Comparison of ENCODE assay signal across 18 cellular contexts in the genomic region with DNA sequence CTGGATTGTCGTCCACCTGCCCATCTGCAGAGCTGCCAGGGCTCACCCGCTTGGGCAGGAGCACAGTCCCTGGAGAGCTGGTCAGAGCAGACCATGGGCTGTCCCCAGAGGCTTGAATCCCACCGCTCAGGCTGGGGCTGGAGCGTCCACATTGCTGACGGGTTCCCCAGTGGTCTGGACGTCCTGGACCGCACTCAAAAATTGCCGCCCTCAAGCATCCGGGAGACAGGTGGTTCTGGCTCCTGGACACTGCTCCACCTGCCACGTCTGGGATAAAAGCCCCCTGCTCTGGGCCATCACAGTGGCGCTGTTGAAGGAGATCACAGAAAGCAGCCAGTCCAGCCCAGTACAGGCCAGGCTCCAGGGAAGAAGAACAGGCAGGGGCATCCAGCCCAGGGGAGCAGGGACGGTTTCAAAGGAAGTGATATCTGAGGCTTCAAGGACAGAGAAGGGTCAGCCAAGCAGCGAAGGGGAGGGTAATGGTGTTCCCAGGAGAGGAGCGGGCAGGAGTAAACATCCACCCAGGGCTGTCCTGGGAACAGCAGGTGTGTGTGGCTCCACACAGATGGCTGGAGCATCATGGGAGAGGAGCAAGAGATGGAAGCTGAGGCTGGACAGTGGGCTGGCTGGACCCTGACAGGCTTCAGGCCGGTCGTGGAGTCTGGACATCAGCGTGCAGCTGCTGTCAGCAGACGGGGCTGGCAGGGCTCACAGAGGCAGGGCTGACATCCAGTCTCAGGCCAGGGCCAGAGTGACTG. TPM values are rescaled to one million over a fixed set of nuclear protein-coding genes. Genes with fewer than 3 reads are reported as not detected.
DNase-seq lines count a peak whose midpoint lies in the region; ATAC-seq, FAIRE-seq and TF ChIP-seq lines count a peak whose summit lies in the region.
"Had no signal": no experiment of that assay in that cellular context is flagged by ENCODE, and none has a peak within 500 bp of the region (broad histone marks: within the 10 kb centered on the region; RNA-seq: fewer than 3 reads in every experiment).

No MANE protein-coding gene starts in this region.

- peaks cover 35 to 40% of the 10 kb centered on the region in 2 donors for H3K4me1 Mint-ChIP-seq in natural killer cell treated with Interleukin-12 subunit alpha and Interleukin-12 subunit beta and Interleukin-15 and Interleukin-18, amount 100 ng/mL, for 72 hours (ENCODE audit: low read depth in 2 of 2)
- peaks cover 43 to 47% of the 10 kb centered on the region in 2 donors for H3K4me1 Mint-ChIP-seq in natural killer cell
- H3K4me1 Mint-ChIP-seq: activated B cell treated with CpG ODN at 0.5 μM for 24 hours had no signal

- H3K36me3 ChIP-seq in H1 (ENCODE audit: control insufficient read depth in 2 of 4, insufficient read depth in 4 of 4, low read length in 3 of 4) (no peaks in the 10 kb centered on the region), liver (ENCODE audit: control insufficient read depth in 4 of 4, insufficient read depth in 3 of 4, low read depth in 1 of 4, low read length in 3 of 4) (no peaks in the 10 kb centered on the region), spleen (no peaks in the 10 kb centered on the region)

- H2BK20ac ChIP-seq in H1 (ENCODE audit: low read length) = no peak overlapping the region

- FAIRE-seq in H1 (lab: Jason Lieb, UNC) = no peak
- FAIRE-seq: endometrium had no signal

- H3K18ac ChIP-seq in H1 (ENCODE audit: extremely low read depth, low read length) = no peak overlapping the region

- no peak overlapping the region for H3K56ac ChIP-seq in H1 (replicated peaks; ENCODE audit: insufficient read length, low read depth, low read length)

- H2BK15ac ChIP-seq in H1 (ENCODE audit: low read length) = no peak overlapping the region

- H2BK12ac ChIP-seq in H1 (ENCODE audit: low read depth, low read length) = no peak overlapping the region

- POLR2A ChIA-PET in H1 (lab: Charles Lee; ENCODE audit: partially characterized antibody) = interaction anchor here (0.9 kb wide), 1 partner anchor 20 kb away, joined by 3 read pairs; no protein-coding TSS in a partner anchor

- H3K4me3 Mint-ChIP-seq in natural killer cell treated with Interleukin-12 subunit alpha and Interleukin-12 subunit beta and Interleukin-15 and Interleukin-18, amount 100 ng/mL, for 72 hours = no peak overlapping the region
- H3K4me3 Mint-ChIP-seq in natural killer cell = no peak overlapping the region
- H3K4me3 Mint-ChIP-seq: activated B cell treated with CpG ODN at 0.5 μM for 24 hours had no signal

- H3K9me3 Mint-ChIP-seq in natural killer cell treated with Interleukin-12 subunit alpha and Interleukin-12 subunit beta and Interleukin-15 and Interleukin-18, amount 100 ng/mL, for 72 hours = no peaks in the 10 kb centered on the region
- H3K9me3 Mint-ChIP-seq in natural killer cell = no peaks in the 10 kb centered on the region
- H3K9me3 Mint-ChIP-seq: activated B cell treated with CpG ODN at 0.5 μM for 24 hours had no signal

- no peak for DNase-seq in natural killer cell treated with Interleukin-12 subunit alpha and Interleukin-12 subunit beta and Interleukin-15 and Interleukin-18, amount 100 ng/mL, for 72 hours (ENCODE audit: low spot score)
- DNase-seq in natural killer cell (no peak), H1 (ENCODE audit: low read depth in 1 of 2, low spot score in 2 of 2) (no peak), NCI-H146 treated with DMSO at 0.1 percent for 48 hours (lab: John Stamatoyannopoulos, UW; ENCODE audit: unreplicated experiment) (no peak), spleen (no peak)
- DNase-seq: activated B cell treated with CpG ODN at 0.5 μM for 24 hours; activated gamma-delta T cell; Karpas-422; NCI-H1105; NCI-H226; RPMI8226; stimulated activated naive CD4-positive, alpha-beta T cell treated with Interleukin-2 at 50 U/mL for 16 hours had no signal

- no peak overlapping the region for H2BK120ac ChIP-seq in H1 (replicated peaks; ENCODE audit: low read depth, low read length)

- no peak overlapping the region for H3K4ac ChIP-seq in H1 (replicated peaks; ENCODE audit: insufficient read length, low read depth, low read length)

- no peaks in the 10 kb centered on the region for H3K79me2 ChIP-seq in H1 (ENCODE audit: control insufficient read depth in 1 of 2, insufficient read depth in 2 of 2, low read length in 2 of 2)

- no peak overlapping the region for H3K23ac ChIP-seq in H1 (ENCODE audit: insufficient read length)

- no peak overlapping the region for H2BK5ac ChIP-seq in H1 (ENCODE audit: low read depth, low read length)

- peaks cover 0 to 2% (median 0%) of the 10 kb centered on the region in 4 experiments; a peak in 1 of 7 replicates for H3K27me3 ChIP-seq in H1 (replicated peaks in 1 of 4; ENCODE audit: control insufficient read depth in 3 of 4, extremely low read depth in 1 of 4, insufficient read depth in 3 of 4, low read length in 3 of 4)
- no peaks in the 10 kb centered on the region for H3K27me3 ChIP-seq in liver (ENCODE audit: control insufficient read depth in 4 of 4, insufficient read depth in 4 of 4, low read length in 3 of 4)
- H3K27me3 ChIP-seq in spleen (replicated peaks in 1 of 7) = peaks cover 0 to 33% (median 0%) of the 10 kb centered on the region in 7 donors

- peak overlapping the region; percentile 19 to 42 for H3K27ac Mint-ChIP-seq in natural killer cell treated with Interleukin-12 subunit alpha and Interleukin-12 subunit beta and Interleukin-15 and Interleukin-18, amount 100 ng/mL, for 72 hours
- H3K27ac Mint-ChIP-seq in natural killer cell = no peak overlapping the region
- H3K27ac Mint-ChIP-seq: activated B cell treated with CpG ODN at 0.5 μM for 24 hours had no signal

- no peak overlapping the region for H2AFZ ChIP-seq in H1 (ENCODE audit: low read length)

- intact Hi-C loops in natural killer cell (cut with micrococcal nuclease) (no loop called here), spleen (cut with DNase I; ENCODE audit: low total_unique reads) (no loop called here)

- TF ChIP-seq RAD21 in H1 (IDR thresholded peaks at IDR 0.05 in 1 of 2, conservative IDR thresholded peaks at IDR 0.05 in 1 of 2; ENCODE audit: low read depth in 2 of 2, low read length in 2 of 2) (no peak), liver (IDR thresholded peaks at IDR 0.05) (peak in 1 of 2 donors; percentile 22)

- TF ChIP-seq EP300 in H1 (IDR thresholded peaks at IDR 0.05; ENCODE audit: borderline replicate concordance in 1 of 2, low read depth in 2 of 2, low read length in 2 of 2) = no peak

- H3K23me2 ChIP-seq in H1 (ENCODE audit: low read depth, low read length) = no peaks in the 10 kb centered on the region

- no peaks in the 10 kb centered on the region for H4K20me1 ChIP-seq in H1 (replicated peaks in 1 of 2; ENCODE audit: control insufficient read depth in 1 of 2, insufficient read depth in 2 of 2, low read length in 2 of 2)

- WGBS in H1 (ENCODE audit: extremely low coverage in 1 of 2, insufficient coverage in 1 of 2, insufficient read length in 1 of 2, insufficient replicate concordance in 2 of 2, low coverage in 1 of 2, low lambda C conversion rate in 2 of 2, missing lambda C conversion rate in 1 of 2), 2 experiments = 91% methylated on average over 18 of the region's 18 CpGs; no CpG with 5 or more reads in 1 of the 2 experiments
- WGBS in liver = 52% methylated on average over 18 of the region's 18 CpGs
- 82 to 85% (median 84%) methylated on average over 15 to 18 of the region's 18 CpGs for WGBS in spleen, 5 donors

- no peaks in the 10 kb centered on the region for H3K79me1 ChIP-seq in H1 (ENCODE audit: low read depth, low read length)

- CTCF ChIA-PET in H1 (lab: Charles Lee; ENCODE audit: partially characterized antibody) = interaction anchor here (1.0 kb wide), 1 partner anchor 10 kb away, joined by 3 read pairs; no protein-coding TSS in a partner anchor

- H4K5ac ChIP-seq in H1 (ENCODE audit: insufficient read length, low read depth, low read length) = no peak overlapping the region

- H4K8ac ChIP-seq in H1 (ENCODE audit: extremely low read depth, insufficient read depth, low read length) = peak overlapping the region; percentile 9; the same call in 1 of the 2 replicates

- TF ChIP-seq POLR2A in H1 (IDR thresholded peaks at IDR 0.05; ENCODE audit: control extremely low read depth in 1 of 2, low read depth in 2 of 2, low read length in 2 of 2) (no peak), spleen (IDR thresholded peaks at IDR 0.05) (no peak)

- H3K36me3 Mint-ChIP-seq in natural killer cell treated with Interleukin-12 subunit alpha and Interleukin-12 subunit beta and Interleukin-15 and Interleukin-18, amount 100 ng/mL, for 72 hours = no peaks in the 10 kb centered on the region
- no peaks in the 10 kb centered on the region for H3K36me3 Mint-ChIP-seq in natural killer cell

- no peak overlapping the region for H3K27ac ChIP-seq in H1 (ENCODE audit: low read depth, low read length)
- peak overlapping the region; percentile 73 to 85 for H3K27ac ChIP-seq in liver (ENCODE audit: low read depth in 1 of 2, low read length in 2 of 2)
- H3K27ac ChIP-seq in spleen = no peak overlapping the region

- no peak overlapping the region for H2AK5ac ChIP-seq in H1 (ENCODE audit: low read depth, low read length)

- H4K91ac ChIP-seq in H1 (replicated peaks; ENCODE audit: insufficient read length, low read length) = no peak overlapping the region

- H3K9ac ChIP-seq in H1 (replicated peaks in 1 of 4; ENCODE audit: extremely low read depth in 1 of 4, low read depth in 3 of 4, low read length in 3 of 4) (no peak overlapping the region), liver (ENCODE audit: low read depth in 1 of 2, low read length in 2 of 2) (peak overlapping the region; percentile 14 to 56)

- H3K27me3 Mint-ChIP-seq in natural killer cell treated with Interleukin-12 subunit alpha and Interleukin-12 subunit beta and Interleukin-15 and Interleukin-18, amount 100 ng/mL, for 72 hours = peaks cover 0 to 5% of the 10 kb centered on the region in 2 donors
- peaks cover 10 to 12% of the 10 kb centered on the region in 2 donors for H3K27me3 Mint-ChIP-seq in natural killer cell (ENCODE audit: low read depth in 2 of 2)

- no peak overlapping the region for H3K4me2 ChIP-seq in H1 (ENCODE audit: insufficient read depth in 1 of 2, low read depth in 2 of 2, low read length in 2 of 2)

- H3K9me3 ChIP-seq in H1 (ENCODE audit: insufficient read depth in 2 of 2, low read depth in 1 of 2, low read length in 1 of 2) (no peaks in the 10 kb centered on the region), liver (ENCODE audit: control insufficient read depth in 4 of 4, low read length in 3 of 4) (no peaks in the 10 kb centered on the region), spleen (no peaks in the 10 kb centered on the region)

- H3K4me1 ChIP-seq in H1 (replicated peaks in 1 of 4; ENCODE audit: control insufficient read depth in 3 of 4, insufficient read depth in 4 of 4, low read length in 3 of 4) = peaks cover 0 to 3% (median 0%) of the 10 kb centered on the region in 4 experiments; a peak in 1 of 7 replicates
- peaks cover 21 to 43% (median 29%) of the 10 kb centered on the region in 4 donors for H3K4me1 ChIP-seq in liver (ENCODE audit: control insufficient read depth in 4 of 4, insufficient read depth in 4 of 4, low read length in 3 of 4)
- peaks cover 0 to 33% (median 8%) of the 10 kb centered on the region in 6 donors for H3K4me1 ChIP-seq in spleen

- no peak overlapping the region for H3K4me3 ChIP-seq in H1 (ENCODE audit: extremely low read depth in 1 of 4, insufficient read depth in 2 of 4, low read depth in 3 of 4, low read length in 4 of 4)
- H3K4me3 ChIP-seq in liver (ENCODE audit: low read depth in 1 of 3, low read length in 3 of 3) = no peak overlapping the region
- H3K4me3 ChIP-seq in spleen = no peak overlapping the region

- no peak for TF ChIP-seq CTCF in natural killer cell (IDR thresholded peaks at IDR 0.05)
- no peak for TF ChIP-seq CTCF in H1 (IDR thresholded peaks at IDR 0.05; ENCODE audit: control extremely low read depth in 1 of 3, insufficient read depth in 1 of 3, low read depth in 1 of 3, low read length in 3 of 3)
- no peak for TF ChIP-seq CTCF in liver (IDR thresholded peaks at IDR 0.05; ENCODE audit: low read depth, low read length, missing input control)
- no peak for TF ChIP-seq CTCF in spleen (IDR thresholded peaks at IDR 0.05 in 8 of 11, conservative IDR thresholded peaks at IDR 0.05 in 3 of 11)

- H3K14ac ChIP-seq in H1 (ENCODE audit: insufficient read length) = no peak overlapping the region

- no peak for ATAC-seq in natural killer cell treated with Interleukin-12 subunit alpha and Interleukin-12 subunit beta and Interleukin-15 and Interleukin-18, amount 100 ng/mL, for 72 hours
- ATAC-seq in natural killer cell (no peak), GM18861 (IDR thresholded peaks at IDR 0.05; ENCODE audit: unreplicated experiment) (no peak), HG02571 (IDR thresholded peaks at IDR 0.05; ENCODE audit: unreplicated experiment) (no peak)
- ATAC-seq: HCT116, left colon had no signal

RNA-seq across cellular contexts. Expression of a gene that starts 21.9 kb away (rescaled TPM):
- total RNA-seq in natural killer cell treated with Interleukin-12 subunit alpha and Interleukin-12 subunit beta and Interleukin-15 and Interleukin-18, amount 100 ng/mL, for 72 hours = 100 to 1,000 TPM; 247 to 279 TPM
- total RNA-seq in natural killer cell = 100 to 1,000 TPM; 185 to 209 (median 191) TPM
- 36.7 and 37.1 TPM in 2 replicates for total RNA-seq in H1 (2021; fragmentation: NEBNext Ultra II Directional; extraction: Animal tissue kit (Norgen Biotek cat#: 25700))
- 163 and 214 TPM in 2 replicates for polyA plus RNA-seq in H1 (2011; rRNA removed)
- polyA plus RNA-seq in H1 (2011; cell fraction: cytosol; rRNA removed) = 163 TPM
- polyA plus RNA-seq in H1 (2011; cell fraction: nucleus; rRNA removed) = 221 TPM
- polyA plus RNA-seq in H1 (2012, experiment 1 of 2) = 58.1 to 89.9 TPM (median 65.4 TPM) in 4 replicates
- 43.9 TPM for polyA plus RNA-seq in H1 (2012, experiment 2 of 2)
- 21.4 TPM for polyA plus RNA-seq in H1 (2013, experiment 1 of 2)
- 22.4 TPM for polyA plus RNA-seq in H1 (2013, experiment 2 of 2)
- 89.2 and 91.6 TPM in 2 replicates for polyA minus RNA-seq in H1 (2011; rRNA and poly(A)+ RNA removed)
- 52.3 TPM for polyA minus RNA-seq in H1 (2011; cell fraction: cytosol; rRNA and poly(A)+ RNA removed)
- 89.9 TPM for polyA minus RNA-seq in H1 (2011; cell fraction: nucleus; rRNA and poly(A)+ RNA removed)
- total RNA-seq in liver = 100 to 1,000 TPM; 216 to 274 TPM
- 100 to 1,000 TPM; 149 to 488 TPM for polyA plus RNA-seq in liver
- total RNA-seq in spleen = 100 to 1,000 TPM in 4 of 7 donors, 10 to 100 TPM in 3; 80.4 to 343 (median 109) TPM
- 10 to 100 TPM; 42.8 to 73.9 (median 59.7) TPM for polyA plus RNA-seq in spleen

Comparison
In these comparisons a context has a peak if more than half of its experiments do, and no peak if none do; other contexts are left out.
1. H3K27ac Mint-ChIP-seq: peak in natural killer cell treated with Interleukin-12 subunit alpha and Interleukin-12 subunit beta and Interleukin-15 and Interleukin-18, amount 100 ng/mL, for 72 hours (2 of 2); none in natural killer cell (0 of 2).
2. H3K27ac ChIP-seq: peak in liver (2 of 2); none in H1 (single experiment) and spleen (0 of 8).
3. H3K9ac ChIP-seq: peak in liver (2 of 2); none in H1 (0 of 4).